ENCODE assay signal across 8 cellular contexts in the genomic region with DNA sequence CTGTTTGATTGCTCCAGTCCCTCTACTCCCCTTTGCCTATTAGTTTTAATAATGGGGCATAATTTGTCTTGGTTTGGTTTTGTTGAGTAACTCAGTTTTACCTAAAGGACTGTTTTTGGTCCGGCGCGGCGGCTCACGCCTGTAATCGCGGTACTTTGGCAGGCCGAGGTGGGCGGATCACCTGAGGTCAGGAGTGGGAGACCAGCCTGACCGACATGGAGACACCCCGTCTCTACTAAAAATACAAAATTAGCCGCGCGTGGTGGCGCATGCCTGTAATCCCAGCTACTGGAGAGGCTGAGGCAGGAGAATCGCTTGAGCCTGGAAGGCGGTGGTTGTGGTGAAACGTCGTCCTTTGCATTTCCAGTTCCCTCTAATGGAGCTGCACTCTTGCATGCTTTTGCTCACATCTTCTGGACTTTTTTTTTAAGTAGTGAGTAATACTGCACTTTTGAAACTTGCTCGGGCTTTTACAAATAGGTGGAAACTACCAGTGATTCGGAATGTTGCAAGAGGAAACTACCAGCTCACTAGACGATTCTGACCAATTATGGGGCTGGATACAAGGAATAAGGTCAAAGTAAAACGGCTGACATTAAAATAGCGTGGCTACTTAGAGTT. TPM values are rescaled to one million over a fixed set of nuclear protein-coding genes. Genes with fewer than 3 reads are reported as not detected.
DNase-seq lines count a peak whose midpoint lies in the region; ATAC-seq and TF ChIP-seq lines count a peak whose summit lies in the region.

No MANE protein-coding gene starts in this region.

- peak overlapping the region; percentile 66 for H3K4me3 ChIP-seq in OCI-LY3 (ENCODE audit: low read length)
- peak overlapping the region; percentile 66 for H3K4me3 ChIP-seq in astrocyte of the spinal cord (ENCODE audit: low read depth, low read length)
- peak overlapping the region; percentile 24 to 41 (median 29) for H3K4me3 ChIP-seq in liver (ENCODE audit: low read depth in 1 of 3, low read length in 3 of 3)

- peak overlapping the region; percentile 62 for H3K4me2 ChIP-seq in OCI-LY3 (ENCODE audit: low read length)

- H3K27me3 ChIP-seq in OCI-LY3 (ENCODE audit: low read depth, low read length) (no peaks in the 10 kb centered on the region), liver (ENCODE audit: control insufficient read depth in 4 of 4, insufficient read depth in 4 of 4, low read length in 3 of 4) (no peaks in the 10 kb centered on the region)

- no peak for TF ChIP-seq RAD21 in liver (IDR thresholded peaks at IDR 0.05)

- TF ChIP-seq CTCF in OCI-LY3 (IDR thresholded peaks at IDR 0.05; ENCODE audit: low read depth, low read length) = no peak
- TF ChIP-seq CTCF in astrocyte of the spinal cord (IDR thresholded peaks at IDR 0.05; ENCODE audit: low read depth, low read length) = no peak
- TF ChIP-seq CTCF in liver (IDR thresholded peaks at IDR 0.05; ENCODE audit: low read depth, low read length, missing input control) = no peak

- H3K9ac ChIP-seq in OCI-LY3 (ENCODE audit: low read length) = peak overlapping the region; percentile 48
- H3K9ac ChIP-seq in liver (ENCODE audit: low read depth in 1 of 2, low read length in 2 of 2) = peak overlapping the region; percentile 49 to 83

- H3K4me1 ChIP-seq in OCI-LY3 (ENCODE audit: low read length) = peaks cover 29% of the 10 kb centered on the region
- peaks cover 5 to 36% (median 27%) of the 10 kb centered on the region in 4 donors for H3K4me1 ChIP-seq in liver (ENCODE audit: control insufficient read depth in 4 of 4, insufficient read depth in 4 of 4, low read length in 3 of 4)

- H3K79me2 ChIP-seq in OCI-LY3 (ENCODE audit: low read length) = peaks cover 56% of the 10 kb centered on the region

- H2AFZ ChIP-seq in OCI-LY3 (ENCODE audit: low read depth, low read length) = no peak overlapping the region

- ATAC-seq in HG02884 (IDR thresholded peaks at IDR 0.05; ENCODE audit: unreplicated experiment) = peak; percentile 15

- 50% methylated on average over 24 of the region's 24 CpGs for WGBS in liver

- H3K27ac ChIP-seq in OCI-LY3 (ENCODE audit: low read length) (peak overlapping the region; percentile 69), liver (ENCODE audit: low read depth in 1 of 2, low read length in 2 of 2) (peak overlapping the region; percentile 84 to 94)

- H3K9me3 ChIP-seq in OCI-LY3 (ENCODE audit: insufficient read depth, low read length) (no peaks in the 10 kb centered on the region), liver (ENCODE audit: control insufficient read depth in 4 of 4, low read length in 3 of 4) (no peaks in the 10 kb centered on the region)

- peaks cover 20% of the 10 kb centered on the region for H4K20me1 ChIP-seq in OCI-LY3 (ENCODE audit: insufficient read depth, low read length)

- in situ Hi-C loops in astrocyte of the spinal cord (cut with HindIII; ENCODE audit: low sequenced_read_pairs) = no loop called here

- DNase-seq in NCI-H82 (lab: John Stamatoyannopoulos, UW) (peak; percentile 43), NCI-H82 treated with DMSO at 0.1 percent for 48 hours (lab: John Stamatoyannopoulos, UW; ENCODE audit: unreplicated experiment) (no peak), astrocyte of the spinal cord (ENCODE audit: low read depth, low spot score) (no peak), SHP77 (lab: John Stamatoyannopoulos, UW) (no peak)
- DNase-seq in stimulated activated CD8-positive, alpha-beta memory T cell treated with anti-CD3 and anti-CD28 coated beads, Interleukin-4, amount 100 ng/mL, for 48 hours = peak; percentile 46

- H3K36me3 ChIP-seq in OCI-LY3 (replicated peaks; ENCODE audit: low read depth, low read length) (peaks cover 49% of the 10 kb centered on the region), liver (ENCODE audit: control insufficient read depth in 4 of 4, insufficient read depth in 3 of 4, low read depth in 1 of 4, low read length in 3 of 4) (peaks cover 6 to 36% (median 31%) of the 10 kb centered on the region in 4 donors)

TF ChIP-seq in liver, 16 proteins besides CTCF, POLR2A, EP300 and RAD21:
- no peak for TF ChIP-seq SP1 (IDR thresholded peaks at IDR 0.05)
- no peak for TF ChIP-seq JUND (IDR thresholded peaks at IDR 0.05)
- TF ChIP-seq NR2F2 (IDR thresholded peaks at IDR 0.05) = no peak
- TF ChIP-seq FOXA2 (IDR thresholded peaks at IDR 0.05) = no peak
- TF ChIP-seq, protein P1, sequence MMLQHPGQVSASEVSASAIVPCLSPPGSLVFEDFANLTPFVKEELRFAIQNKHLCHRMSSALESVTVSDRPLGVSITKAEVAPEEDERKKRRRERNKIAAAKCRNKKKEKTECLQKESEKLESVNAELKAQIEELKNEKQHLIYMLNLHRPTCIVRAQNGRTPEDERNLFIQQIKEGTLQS (IDR thresholded peaks at IDR 0.05) = no peak
- TF ChIP-seq ZBTB33 (IDR thresholded peaks at IDR 0.05) = no peak
TF ChIP-seq in liver: peak in this region for 0.

RNA-seq across cellular contexts. Expression of gene MAML1, which starts 0.7 kb away (rescaled TPM):
- total RNA-seq in liver = 1 to 10 TPM; 7.6 TPM
- polyA plus RNA-seq in liver = 1 to 10 TPM; 2.2 to 5.0 TPM

RNA-seq across cellular contexts. Expression of gene CANX, which starts 33.1 kb away (rescaled TPM):
- total RNA-seq in liver = 100 to 1,000 TPM; 362 to 628 TPM
- 100 to 1,000 TPM; 129 to 266 TPM for polyA plus RNA-seq in liver

RNA-seq across cellular contexts. Expression of gene CBY3, which starts 51.1 kb away (rescaled TPM):
- total RNA-seq in liver = not detected
- not detected for polyA plus RNA-seq in liver

Comparison
In these comparisons a context has a peak if more than half of its experiments do, and no peak if none do; other contexts are left out.
1. DNase-seq: peak in NCI-H82 (single experiment) and stimulated activated CD8-positive, alpha-beta memory T cell treated with anti-CD3 and anti-CD28 coated beads, Interleukin-4, amount 100 ng/mL, for 48 hours (single experiment); none in NCI-H82 treated with DMSO at 0.1 percent for 48 hours (single experiment), astrocyte of the spinal cord (single experiment) and SHP77 (0 of 2).
2. Peak in every context shown above with its lines, with median percentiles within 50 percentile points of each other: H3K4me3 ChIP-seq.